8 cellular contexts compared by ENCODE assay signal in the genomic region with DNA sequence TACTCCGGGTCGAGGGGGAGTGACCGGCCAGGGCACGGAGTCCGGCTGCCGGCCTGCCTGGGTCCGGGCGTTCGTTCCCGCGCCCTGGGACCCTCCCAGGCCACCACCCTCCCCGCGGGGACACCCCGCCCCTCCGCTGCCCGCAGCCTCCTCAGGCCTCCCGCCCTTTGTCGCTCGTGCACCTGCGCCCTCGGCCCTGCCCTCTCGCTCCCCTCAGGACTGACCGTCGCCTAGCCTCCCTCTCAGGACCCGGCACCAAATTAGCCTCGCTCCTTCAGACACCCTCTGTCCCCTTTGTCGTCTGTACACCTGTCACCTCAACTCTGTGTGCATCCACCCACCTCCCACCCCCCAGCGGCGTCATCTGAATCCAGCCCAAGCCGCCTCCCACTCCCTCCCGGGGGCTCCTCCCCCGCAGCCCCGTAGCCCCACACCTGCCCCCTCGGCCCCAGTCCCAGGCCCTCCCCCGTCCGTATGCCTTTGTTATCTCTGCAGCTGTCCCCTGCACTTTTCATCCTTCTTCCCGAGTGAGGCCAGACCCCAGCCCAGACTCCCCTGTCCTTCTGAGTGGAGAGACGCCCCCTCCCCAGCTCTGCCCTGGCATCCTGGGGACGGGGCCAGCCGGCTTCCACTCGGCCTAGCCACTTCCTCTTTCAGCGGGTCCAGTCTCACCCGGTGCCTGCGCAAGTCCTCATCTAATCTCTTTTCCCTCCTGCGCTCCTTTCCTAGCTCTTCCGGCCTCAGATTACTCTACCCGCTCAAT. TPM values are rescaled to one million over a fixed set of nuclear protein-coding genes. Genes with fewer than 3 reads are reported as not detected.
A peak's percentile ranks its signal among the peaks of the same experiment; 100 is the strongest.
DNase-seq lines count a peak whose midpoint lies in the region; ATAC-seq and TF ChIP-seq lines count a peak whose summit lies in the region.

No MANE protein-coding gene starts in this region.

- CTCF ChIA-PET in GM10248 (lab: Yijun Ruan, JAX) = interaction anchor here (0.6 to 3.5 kb wide), 8 partner anchors 20 to 436 kb away, joined by 3 to 17 read pairs (median 4); a partner anchor contains a TSS

- no peak for TF ChIP-seq POLR2A in lower leg skin (IDR thresholded peaks at IDR 0.05)

- POLR2A ChIA-PET in GM10248 (lab: Yijun Ruan, JAX) = interaction anchor here (1.6 kb wide), 1 partner anchor 150 kb away, joined by 5 read pairs; no protein-coding TSS in a partner anchor

- peak overlapping the region; percentile 83 for H3K27ac ChIP-seq in VCaP

- WGBS in lower leg skin, 2 donors = 1 to 4% methylated on average over 28 to 46 of the region's 47 CpGs

- peak; percentile 24 for ATAC-seq in HG02571 (IDR thresholded peaks at IDR 0.05; ENCODE audit: unreplicated experiment)

- TF ChIP-seq CTCF in GM10248 (IDR thresholded peaks at IDR 0.05; ENCODE audit: control extremely low read depth, extremely low read depth, low read depth, missing control alignments) (no peak), VCaP (conservative IDR thresholded peaks at IDR 0.05) (no peak), lower leg skin (IDR thresholded peaks at IDR 0.05) (no peak)

- H3K4me3 ChIP-seq in lower leg skin (ENCODE audit: low read depth, poor library complexity, severe bottlenecking) = peak overlapping the region; percentile 47

- peak; percentile 66 for DNase-seq in GM10248 (ENCODE audit: extremely low spot score)
- DNase-seq in NCI-H146 treated with DMSO at 0.1 percent for 48 hours (lab: John Stamatoyannopoulos, UW; ENCODE audit: unreplicated experiment) = peak; percentile 80
- DNase-seq in central memory CD4-positive, alpha-beta T cell = peak; percentile 44
- peak in 1 of 2 donors; percentile 87 for DNase-seq in lower leg skin (ENCODE audit: low spot score in 2 of 2)
- peak; percentile 50 to 61 for DNase-seq in stimulated activated CD8-positive, alpha-beta memory T cell treated with anti-CD3 and anti-CD28 coated beads, Interleukin-7, amount 100 ng/mL, for 4 hours (ENCODE audit: low read depth in 2 of 2)
- no peak for DNase-seq in ureter (ENCODE audit: low spot score)

- intact Hi-C loops in lower leg skin (cut with DNase I; ENCODE audit: low total_unique reads) = no loop called here

RNA-seq across cellular contexts. Expression of a gene that starts 0.6 kb away (rescaled TPM):
- total RNA-seq in lower leg skin (under 1 TPM in 3 of 4 donors, not detected in 1; 0.19 to 0.26 (median 0.20) TPM), ureter (not detected)

RNA-seq across cellular contexts. Expression of a gene that starts 21.5 kb away (rescaled TPM):
- total RNA-seq in lower leg skin = 10 to 100 TPM; 20.6 to 36.4 (median 26.1) TPM
- total RNA-seq in ureter = 61.5 TPM

RNA-seq across cellular contexts. Expression of a gene that starts 27.3 kb away (rescaled TPM):
- total RNA-seq in lower leg skin (1 to 10 TPM; 1.8 to 8.0 (median 5.3) TPM), ureter (9.4 TPM)

RNA-seq across cellular contexts. Expression of a gene that starts 31.2 kb away (rescaled TPM):
- 100 to 1,000 TPM in 2 of 4 donors, 10 to 100 TPM in 2; 81.8 to 135 (median 112) TPM for total RNA-seq in lower leg skin
- 31.2 TPM for total RNA-seq in ureter

RNA-seq across cellular contexts. Expression of a gene that starts 40.5 kb away (rescaled TPM):
- total RNA-seq in lower leg skin (1 to 10 TPM in 3 of 4 donors, not detected in 1; 2.5 to 4.2 (median 3.4) TPM), ureter (21.0 TPM)
